11 cellular contexts compared by ENCODE assay signal in genomic region chr4:128854433-128854832, GRCh38. TPM values are rescaled to one million over a fixed set of nuclear protein-coding genes. Genes with fewer than 3 reads are reported as not detected.
DNase-seq lines count a peak whose midpoint lies in the region; ATAC-seq and TF ChIP-seq lines count a peak whose summit lies in the region.
"Had no signal": no experiment of that assay in that cellular context is flagged by ENCODE, and none has a peak within 500 bp of the region (broad histone marks: within the 10 kb centered on the region; RNA-seq: fewer than 3 reads in every experiment).

No MANE protein-coding gene starts in this region.

- peak; percentile 94 for ATAC-seq in CD8-positive, alpha-beta T cell
- ATAC-seq in GM19468 (IDR thresholded peaks at IDR 0.05; ENCODE audit: extremely low read depth, unreplicated experiment), result peak; percentile 38
- peak; percentile 84 for ATAC-seq in HG03565 (IDR thresholded peaks at IDR 0.05; ENCODE audit: unreplicated experiment)
- ATAC-seq in effector memory CD8-positive, alpha-beta T cell (replicated peaks), result peak; percentile 99
- no peak for ATAC-seq in HG03457 (IDR thresholded peaks at IDR 0.05; ENCODE audit: unreplicated experiment)
- ATAC-seq: pancreas had no signal

- H3K27me3 Mint-ChIP-seq in CD8-positive, alpha-beta T cell (ENCODE audit: low read depth), result no peaks in the 10 kb centered on the region
- H3K27me3 Mint-ChIP-seq in effector memory CD8-positive, alpha-beta T cell, result no peaks in the 10 kb centered on the region

- POLR2A ChIA-PET in CD8-positive, alpha-beta T cell (lab: Charles Lee), result interaction anchor here (0.9 to 2.4 kb wide), 4 partner anchors 33 to 239 kb away, joined by 3 to 20 read pairs (median 6); partner anchors contain the start of genes JADE1 and SCLT1

- peak overlapping the region; percentile 24 for H3K27ac ChIP-seq in CD8-positive, alpha-beta T cell (ENCODE audit: low read depth, low read length)
- H3K27ac ChIP-seq: cardiac muscle cell, pancreas had no signal

- peaks cover 52% of the 10 kb centered on the region for H3K36me3 ChIP-seq in CD8-positive, alpha-beta T cell (ENCODE audit: insufficient read depth, low read length)

- H3K27ac Mint-ChIP-seq in CD8-positive, alpha-beta T cell, result peak overlapping the region; percentile 88
- H3K27ac Mint-ChIP-seq in effector memory CD8-positive, alpha-beta T cell, result peak overlapping the region; percentile 78 to 96

- DNase-seq in CD8-positive, alpha-beta T cell, result peak in 5 of 7 experiments; percentile 11 to 53 (median 26)
- DNase-seq in effector memory CD8-positive, alpha-beta T cell, result peak; percentile 28 to 37 (median 34)
- DNase-seq in SW480 (ENCODE audit: low spot score), result no peak
- no peak for DNase-seq in SKM-1 (lab: John Stamatoyannopoulos, UW; ENCODE audit: unreplicated experiment)
- no peak for DNase-seq in putamen (ENCODE audit: low spot score)
- DNase-seq: NCI-H748 treated with DMSO at 0.1 percent for 48 hours, pancreas had no signal

- CTCF ChIA-PET in CD8-positive, alpha-beta T cell (lab: Charles Lee), result interaction anchor here (1.2 to 2.6 kb wide), 4 partner anchors 8 to 42 kb away, joined by 3 to 19 read pairs (median 6); no protein-coding TSS in a partner anchor

- no peaks in the 10 kb centered on the region for H3K27me3 ChIP-seq in CD8-positive, alpha-beta T cell (ENCODE audit: insufficient read depth, low read length)
- H3K27me3 ChIP-seq: cardiac muscle cell, pancreas had no signal

- no peaks in the 10 kb centered on the region for H3K9me3 ChIP-seq in CD8-positive, alpha-beta T cell (ENCODE audit: low read length)
- H3K9me3 ChIP-seq: pancreas had no signal

- peak overlapping the region; percentile 17 for H3K4me3 Mint-ChIP-seq in CD8-positive, alpha-beta T cell
- H3K4me3 Mint-ChIP-seq in effector memory CD8-positive, alpha-beta T cell, result peak overlapping the region; percentile 47 to 66

- H3K4me3 ChIP-seq in CD8-positive, alpha-beta T cell (ENCODE audit: low read depth, low read length), result no peak overlapping the region
- H3K4me3 ChIP-seq: cardiac muscle cell, pancreas had no signal

- intact Hi-C loops in CD8-positive, alpha-beta T cell (cut with DNase I, micrococcal nuclease), result loop anchor here in 1 of 2 experiments (2.0 kb wide), 1 partner anchor 42 kb away; no protein-coding TSS in a partner anchor

- peaks cover 89% of the 10 kb centered on the region for H3K36me3 Mint-ChIP-seq in CD8-positive, alpha-beta T cell
- peaks cover 83% of the 10 kb centered on the region for H3K36me3 Mint-ChIP-seq in effector memory CD8-positive, alpha-beta T cell (ENCODE audit: insufficient read depth)

- TF ChIP-seq CTCF in CD8-positive, alpha-beta T cell (IDR thresholded peaks at IDR 0.05), result no peak

- peaks cover 32% of the 10 kb centered on the region for H3K4me1 Mint-ChIP-seq in CD8-positive, alpha-beta T cell (ENCODE audit: low read depth)
- H3K4me1 Mint-ChIP-seq in effector memory CD8-positive, alpha-beta T cell (ENCODE audit: low read depth in 2 of 2), result peaks cover 25 to 32% of the 10 kb centered on the region in 2 donors

- H3K9me3 Mint-ChIP-seq in CD8-positive, alpha-beta T cell, result no peaks in the 10 kb centered on the region
- H3K9me3 Mint-ChIP-seq in effector memory CD8-positive, alpha-beta T cell, result no peaks in the 10 kb centered on the region

- H3K4me1 ChIP-seq in CD8-positive, alpha-beta T cell (ENCODE audit: insufficient read depth, low read length), result peaks cover 18% of the 10 kb centered on the region

RNA-seq across cellular contexts. Expression of gene JADE1, which starts 44.9 kb away (rescaled TPM):
- 10 to 100 TPM; 77.5 to 82.2 TPM for total RNA-seq in CD8-positive, alpha-beta T cell

Comparison
In these comparisons a context has a peak if more than half of its experiments do, and no peak if none do; other contexts are left out.
1. DNase-seq: peak in CD8-positive, alpha-beta T cell (5 of 7) and effector memory CD8-positive, alpha-beta T cell (3 of 3); none in SW480 (single experiment), SKM-1 (single experiment) and putamen (single experiment).